In genomic region chr12:40104461-40105264, GRCh38 we compare ENCODE assay signal across 8 cellular contexts. TPM values are rescaled to one million over a fixed set of nuclear protein-coding genes. Genes with fewer than 3 reads are reported as not detected.
DNase-seq lines count a peak whose midpoint lies in the region; ATAC-seq, FAIRE-seq and TF ChIP-seq lines count a peak whose summit lies in the region.

No MANE protein-coding gene starts in this region.

- no peak for DNase-seq in activated naive CD8-positive, alpha-beta T cell treated with anti-CD3 and anti-CD28 coated beads, Interleukin-2, amount 50 U/mL, for 24 hours
- no peak for DNase-seq in keratinocyte (ENCODE audit: low read depth, low spot score)
- DNase-seq in thoracic aorta (ENCODE audit: low spot score), result no peak
- DNase-seq in retina, result no peak
- DNase-seq in iPS-NIHi7 (ENCODE audit: extremely low spot score), result no peak
- DNase-seq in stimulated activated CD4-positive, alpha-beta T cell treated with anti-CD3 and anti-CD28 coated beads, Interleukin-4, amount 100 ng/mL, for 24 hours, result no peak

- dilution Hi-C loops in keratinocyte (cut with MboI; ENCODE audit: extremely low pct_ligation_motif_present, low sequenced_read_pairs), result no loop called here

- peak overlapping the region; percentile 53 for H3K9ac ChIP-seq in keratinocyte (ENCODE audit: control insufficient read depth, extremely low read depth, insufficient read depth, low read length)

- H3K9me3 ChIP-seq in keratinocyte (ENCODE audit: control insufficient read depth, low read depth, low read length) (no peaks in the 10 kb centered on the region), thoracic aorta (no peaks in the 10 kb centered on the region)

- no peaks in the 10 kb centered on the region for H3K79me2 ChIP-seq in keratinocyte (ENCODE audit: control insufficient read depth, insufficient read depth, low read length)

- H3K27me3 Mint-ChIP-seq in activated naive CD8-positive, alpha-beta T cell treated with anti-CD3 and anti-CD28 coated beads, Interleukin-2, amount 50 U/mL, for 24 hours, result peaks cover 3% of the 10 kb centered on the region

- H3K4me2 ChIP-seq in keratinocyte (ENCODE audit: control insufficient read depth, extremely low read depth, insufficient read depth, low read depth, low read length), result peak overlapping the region; percentile 64

- TF ChIP-seq CTCF in C4-2B (conservative IDR thresholded peaks at IDR 0.05), result no peak
- TF ChIP-seq CTCF in keratinocyte (optimal IDR thresholded peaks at IDR 0.05 in 1 of 3, IDR thresholded peaks at IDR 0.05 in 1 of 3, conservative IDR thresholded peaks at IDR 0.05 in 1 of 3; ENCODE audit: extremely low read depth in 1 of 3, insufficient read depth in 2 of 3, low read length in 3 of 3), result no peak
- TF ChIP-seq CTCF in thoracic aorta (IDR thresholded peaks at IDR 0.05), result no peak

- H4K20me1 ChIP-seq in keratinocyte (ENCODE audit: control insufficient read depth, extremely low read depth, insufficient read depth, low read length), result no peaks in the 10 kb centered on the region

- peak overlapping the region; percentile 96 for H2AFZ ChIP-seq in keratinocyte (ENCODE audit: control insufficient read depth, low read length)

- H3K27ac Mint-ChIP-seq in activated naive CD8-positive, alpha-beta T cell treated with anti-CD3 and anti-CD28 coated beads, Interleukin-2, amount 50 U/mL, for 24 hours, result no peak overlapping the region

- peak; percentile 4 for ATAC-seq in HG03520 (IDR thresholded peaks at IDR 0.05; ENCODE audit: unreplicated experiment)
- no peak for ATAC-seq in activated naive CD8-positive, alpha-beta T cell treated with anti-CD3 and anti-CD28 coated beads, Interleukin-2, amount 50 U/mL, for 24 hours
- ATAC-seq in thoracic aorta (ENCODE audit: insufficient number of reproducible peaks, low FRiP score, low read depth), result no peak

- peaks cover 41% of the 10 kb centered on the region for H3K4me1 Mint-ChIP-seq in activated naive CD8-positive, alpha-beta T cell treated with anti-CD3 and anti-CD28 coated beads, Interleukin-2, amount 50 U/mL, for 24 hours

- H3K27me3 ChIP-seq in keratinocyte (ENCODE audit: control insufficient read depth, extremely low read depth, insufficient read depth, low read length) (no peaks in the 10 kb centered on the region), thoracic aorta (replicated peaks; ENCODE audit: insufficient read depth) (no peaks in the 10 kb centered on the region)

- peaks cover 1% of the 10 kb centered on the region for H3K36me3 Mint-ChIP-seq in activated naive CD8-positive, alpha-beta T cell treated with anti-CD3 and anti-CD28 coated beads, Interleukin-2, amount 50 U/mL, for 24 hours (ENCODE audit: low read depth)

- H3K4me3 ChIP-seq in keratinocyte (ENCODE audit: control insufficient read depth in 2 of 3, extremely low read depth in 1 of 3, insufficient read depth in 2 of 3, low read depth in 1 of 3, low read length in 3 of 3) (peak overlapping the region; percentile 66 to 83 (median 68)), thoracic aorta (peak overlapping the region; percentile 92)

- peak overlapping the region; percentile 79 for H3K4me3 Mint-ChIP-seq in activated naive CD8-positive, alpha-beta T cell treated with anti-CD3 and anti-CD28 coated beads, Interleukin-2, amount 50 U/mL, for 24 hours

- no peaks in the 10 kb centered on the region for H3K9me1 ChIP-seq in keratinocyte (ENCODE audit: control insufficient read depth, extremely low read depth, insufficient read depth, low read length)

- H3K9me3 Mint-ChIP-seq in activated naive CD8-positive, alpha-beta T cell treated with anti-CD3 and anti-CD28 coated beads, Interleukin-2, amount 50 U/mL, for 24 hours, result no peaks in the 10 kb centered on the region

- peak overlapping the region; percentile 60 for H3K27ac ChIP-seq in C4-2B
- no peak overlapping the region for H3K27ac ChIP-seq in keratinocyte (ENCODE audit: control insufficient read depth, insufficient read depth, low read length)
- peak overlapping the region; percentile 81 to 85 for H3K27ac ChIP-seq in thoracic aorta

- H3K4me1 ChIP-seq in keratinocyte (ENCODE audit: control insufficient read depth, extremely low read depth, insufficient read depth, low read length) (peaks cover 19% of the 10 kb centered on the region), thoracic aorta (ENCODE audit: control insufficient read depth in 1 of 2, low read depth in 2 of 2) (peaks cover 7 to 26% of the 10 kb centered on the region in 2 donors)

- H3K36me3 ChIP-seq in keratinocyte (ENCODE audit: control insufficient read depth in 2 of 2, extremely low read depth in 1 of 2, insufficient read depth in 2 of 2, low read length in 2 of 2) (no peaks in the 10 kb centered on the region), thoracic aorta (no peaks in the 10 kb centered on the region)

- FAIRE-seq in keratinocyte (lab: Jason Lieb, UNC), result no peak

RNA-seq across cellular contexts. Expression of gene SLC2A13, which starts 1.2 kb away (rescaled TPM):
- 0.70 to 1.1 TPM (median 0.93 TPM) in 3 replicates for polyA plus RNA-seq in keratinocyte
- polyA plus RNA-seq in keratinocyte (2011; ENCODE audit: low read depth), result 0.80 TPM
- polyA plus RNA-seq in keratinocyte (2011; cell fraction: cytosol; rRNA removed), result 0.21 and 0.52 TPM in 2 replicates
- 0.95 and 1.4 TPM in 2 replicates for polyA plus RNA-seq in keratinocyte (2011; cell fraction: nucleus; rRNA removed)
- 0.66 and 1.2 TPM in 2 replicates for polyA plus RNA-seq in keratinocyte (2012; ENCODE audit: low replicate concordance)
- 0.59 to 2.4 TPM (median 1.5 TPM) in 3 replicates for polyA minus RNA-seq in keratinocyte
- 1.3 TPM for polyA minus RNA-seq in keratinocyte (2011; cell fraction: cytosol; rRNA and poly(A)+ RNA removed)
- polyA minus RNA-seq in keratinocyte (2011; cell fraction: nucleus; rRNA and poly(A)+ RNA removed), result 3.0 and 6.7 TPM in 2 replicates
- 10 to 100 TPM; 14.5 to 20.0 TPM for total RNA-seq in thoracic aorta
